ENCODE assay signal across 15 cellular contexts in the genomic region with DNA sequence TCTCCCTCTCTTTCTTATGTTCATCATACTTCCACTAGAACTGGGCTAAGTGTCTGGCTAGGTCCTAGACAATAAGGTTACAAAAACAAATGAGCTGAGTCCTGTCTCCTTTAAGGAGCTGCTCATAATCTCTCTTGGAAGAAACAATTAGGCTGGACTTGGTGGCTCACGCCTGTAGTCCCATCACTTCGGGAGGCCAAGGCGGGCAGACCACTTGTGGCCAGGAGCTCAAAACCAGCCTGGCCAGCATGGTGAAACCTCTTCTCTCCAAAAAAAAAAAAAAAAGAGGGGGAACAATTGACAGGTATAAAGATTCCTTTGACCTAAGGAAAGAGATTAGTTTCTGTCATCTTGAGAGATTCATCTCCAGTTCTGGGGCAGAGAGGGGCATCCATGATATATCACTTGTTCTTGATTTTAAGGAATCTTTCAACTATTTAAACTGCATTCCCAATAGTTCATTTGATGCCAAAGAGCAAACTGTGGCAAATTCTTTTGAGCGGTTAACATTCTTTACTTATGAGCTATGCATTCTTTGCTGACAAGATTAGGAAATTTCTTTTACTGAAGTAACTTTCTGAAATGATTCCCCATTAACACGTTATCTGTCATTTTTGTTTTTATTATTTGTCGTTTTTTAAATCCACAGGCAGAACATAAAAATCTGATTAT.
DNase-seq lines count a peak whose midpoint lies in the region; ATAC-seq and TF ChIP-seq lines count a peak whose summit lies in the region.
"Had no signal": no experiment of that assay in that cellular context is flagged by ENCODE, and none has a peak within 500 bp of the region (broad histone marks: within the 10 kb centered on the region; RNA-seq: fewer than 3 reads in every experiment).

No MANE protein-coding gene starts in this region.

- peak; percentile 94 for DNase-seq in AG10803 (ENCODE audit: low read depth)
- DNase-seq in M059J (ENCODE audit: low read depth), result peak; percentile 88
- DNase-seq in chondrocyte (ENCODE audit: low spot score), result no peak
- no peak for DNase-seq in NK-92 (lab: John Stamatoyannopoulos, UW; ENCODE audit: unreplicated experiment)
- DNase-seq in GDM1 (lab: John Stamatoyannopoulos, UW), result no peak
- DNase-seq in HEK293T (ENCODE audit: extremely low spot score), result no peak
- DNase-seq in stimulated activated naive CD8-positive, alpha-beta T cell treated with anti-CD3 and anti-CD28 coated beads, Interleukin-15, amount 100 ng/mL, for 72 hours, result no peak
- DNase-seq: adrenal gland, naive B cell, NCI-H1930, sigmoid colon, tibial artery had no signal

- POLR2A ChIA-PET in HEK293T (lab: Yijun Ruan, JAX), result no interaction called here

- peaks cover 25% of the 10 kb centered on the region for H3K4me1 Mint-ChIP-seq in chondrocyte (ENCODE audit: low read depth)
- no peaks in the 10 kb centered on the region for H3K4me1 Mint-ChIP-seq in stimulated activated naive CD8-positive, alpha-beta T cell treated with anti-CD3 and anti-CD28 coated beads, Interleukin-15, amount 100 ng/mL, for 72 hours
- H3K4me1 Mint-ChIP-seq: CD14-positive monocyte, naive B cell had no signal

- H3K4me1 ChIP-seq in mesodermal cell (ENCODE audit: control insufficient read depth, insufficient read depth, low read length, poor library complexity, severe bottlenecking), result no peaks in the 10 kb centered on the region
- H3K4me1 ChIP-seq: adrenal gland, sigmoid colon had no signal

- ATAC-seq in stimulated activated naive CD8-positive, alpha-beta T cell treated with anti-CD3 and anti-CD28 coated beads, Interleukin-15, amount 100 ng/mL, for 72 hours, result no peak

- CTCF ChIA-PET in HEK293T (lab: Yijun Ruan, JAX), result no interaction called here

- H3K9me3 Mint-ChIP-seq in chondrocyte (ENCODE audit: low read depth), result peaks cover 11% of the 10 kb centered on the region
- H3K9me3 Mint-ChIP-seq in stimulated activated naive CD8-positive, alpha-beta T cell treated with anti-CD3 and anti-CD28 coated beads, Interleukin-15, amount 100 ng/mL, for 72 hours, result no peaks in the 10 kb centered on the region

- H3K4me3 Mint-ChIP-seq in chondrocyte (ENCODE audit: unreplicated experiment), result no peak overlapping the region
- H3K4me3 Mint-ChIP-seq in stimulated activated naive CD8-positive, alpha-beta T cell treated with anti-CD3 and anti-CD28 coated beads, Interleukin-15, amount 100 ng/mL, for 72 hours, result no peak overlapping the region
- H3K4me3 Mint-ChIP-seq: CD14-positive monocyte; naive B cell; T-helper 2 cell treated with Interferon-gamma antibody and Interleukin-4, amounts not matched to agents 5 μg/mL and 100 μg/mL, for 36 hours had no signal

- H3K36me3 Mint-ChIP-seq in chondrocyte (ENCODE audit: low read depth), result peaks cover 2% of the 10 kb centered on the region
- H3K36me3 Mint-ChIP-seq: CD14-positive monocyte, naive B cell had no signal

- peak overlapping the region; percentile 11 for H3K27ac ChIP-seq in mesodermal cell (ENCODE audit: low read depth, low read length, severe bottlenecking)
- H3K27ac ChIP-seq: adrenal gland, sigmoid colon, tibial artery had no signal

- WGBS in mesodermal cell (ENCODE audit: insufficient coverage in 2 of 2), 2 experiments, result 72 to 100% methylated on average over 2 of the region's 6 CpGs

- H3K27ac Mint-ChIP-seq in chondrocyte (ENCODE audit: unreplicated experiment), result peak overlapping the region; percentile 91
- H3K27ac Mint-ChIP-seq in stimulated activated naive CD8-positive, alpha-beta T cell treated with anti-CD3 and anti-CD28 coated beads, Interleukin-15, amount 100 ng/mL, for 72 hours, result no peak overlapping the region
- H3K27ac Mint-ChIP-seq: CD14-positive monocyte; naive B cell; T-helper 2 cell treated with Interferon-gamma antibody and Interleukin-4, amounts not matched to agents 5 μg/mL and 100 μg/mL, for 36 hours had no signal

- no peaks in the 10 kb centered on the region for H3K27me3 Mint-ChIP-seq in chondrocyte (ENCODE audit: low read depth)
- no peaks in the 10 kb centered on the region for H3K27me3 Mint-ChIP-seq in stimulated activated naive CD8-positive, alpha-beta T cell treated with anti-CD3 and anti-CD28 coated beads, Interleukin-15, amount 100 ng/mL, for 72 hours
- H3K27me3 Mint-ChIP-seq: naive B cell had no signal

- TF ChIP-seq CTCF in AG10803 (conservative IDR thresholded peaks at IDR 0.05; ENCODE audit: low read length) (no peak), chondrocyte (IDR thresholded peaks at IDR 0.05) (no peak)

- no peak overlapping the region for H3K4me3 ChIP-seq in AG10803 (ENCODE audit: low read length)
- no peak overlapping the region for H3K4me3 ChIP-seq in mesodermal cell (ENCODE audit: extremely low read depth, insufficient read depth, low read length, poor library complexity, severe bottlenecking)
- H3K4me3 ChIP-seq: adrenal gland, sigmoid colon, tibial artery had no signal

- no peaks in the 10 kb centered on the region for H3K36me3 ChIP-seq in mesodermal cell (ENCODE audit: control insufficient read depth, insufficient read depth, low read length)
- H3K36me3 ChIP-seq: adrenal gland, sigmoid colon, tibial artery had no signal

- H3K9me3 ChIP-seq in mesodermal cell (ENCODE audit: control insufficient read depth, low read length), result peaks cover 3% of the 10 kb centered on the region
- H3K9me3 ChIP-seq: adrenal gland, sigmoid colon, tibial artery had no signal

TF ChIP-seq in HEK293T, 16 proteins besides CTCF, POLR2A, EP300 and RAD21:
- TF ChIP-seq PKNOX1 (IDR thresholded peaks at IDR 0.05), result no peak
- TF ChIP-seq ELF4 (IDR thresholded peaks at IDR 0.05), result no peak
- TF ChIP-seq CTBP1 (IDR thresholded peaks at IDR 0.05; ENCODE audit: borderline replicate concordance), result no peak
- TF ChIP-seq TARDBP (IDR thresholded peaks at IDR 0.05), result no peak
- no peak for TF ChIP-seq FOXM1 (IDR thresholded peaks at IDR 0.05; ENCODE audit: borderline replicate concordance)
- TF ChIP-seq ARNT (IDR thresholded peaks at IDR 0.05), result no peak
- TF ChIP-seq NFRKB (IDR thresholded peaks at IDR 0.05), result no peak
- TF ChIP-seq ZNF384 (IDR thresholded peaks at IDR 0.05), result no peak
- TF ChIP-seq FOXK2 (IDR thresholded peaks at IDR 0.05), result no peak
- no peak for TF ChIP-seq LEF1 (IDR thresholded peaks at IDR 0.05; ENCODE audit: borderline replicate concordance)
- no peak for TF ChIP-seq HDGF (IDR thresholded peaks at IDR 0.05; ENCODE audit: borderline replicate concordance)
- no peak for TF ChIP-seq BHLHE40 (IDR thresholded peaks at IDR 0.05; ENCODE audit: borderline replicate concordance)

Comparison
In these comparisons a context has a peak if more than half of its experiments do, and no peak if none do; other contexts are left out.
1. DNase-seq: peak in AG10803 (single experiment) and M059J (single experiment); none in chondrocyte (single experiment), NK-92 (single experiment), GDM1 (single experiment), HEK293T (single experiment) and stimulated activated naive CD8-positive, alpha-beta T cell treated with anti-CD3 and anti-CD28 coated beads, Interleukin-15, amount 100 ng/mL, for 72 hours (0 of 2).